16 cellular contexts compared by ENCODE assay signal in genomic region chr1:96073100-96073499, GRCh38.
DNase-seq lines count a peak whose midpoint lies in the region; ATAC-seq lines count a peak whose summit lies in the region.
"Had no signal": no experiment of that assay in that cellular context is flagged by ENCODE, and none has a peak within 500 bp of the region (broad histone marks: within the 10 kb centered on the region; RNA-seq: fewer than 3 reads in every experiment).

No MANE protein-coding gene starts in this region.

- H3K4me1 Mint-ChIP-seq in stimulated activated naive B cell treated with anti-CD40 and anti-IgM and Interleukin-4, amounts not matched to agents 10 μg/mL and 1 μg/mL and 100 μg/mL, for 72 hours: no peaks in the 10 kb centered on the region

- peak; percentile 83 for ATAC-seq in GM18858 (IDR thresholded peaks at IDR 0.05; ENCODE audit: unreplicated experiment)
- peak; percentile 79 for ATAC-seq in GM19467 (IDR thresholded peaks at IDR 0.05; ENCODE audit: unreplicated experiment)
- ATAC-seq in HG03060 (IDR thresholded peaks at IDR 0.05; ENCODE audit: low read depth, unreplicated experiment): peak; percentile 85
- ATAC-seq in stimulated activated naive B cell treated with anti-CD40 and anti-IgM and Interleukin-4, amounts not matched to agents 10 μg/mL and 1 μg/mL and 100 μg/mL, for 72 hours (replicated peaks): no peak
- no peak for ATAC-seq in GM18502 (IDR thresholded peaks at IDR 0.05; ENCODE audit: poor library complexity, unreplicated experiment)
- ATAC-seq: A549, K562 had no signal

- peaks cover 0 to 3% of the 10 kb centered on the region in 2 donors for H3K9me3 Mint-ChIP-seq in stimulated activated naive B cell treated with anti-CD40 and anti-IgM and Interleukin-4, amounts not matched to agents 10 μg/mL and 1 μg/mL and 100 μg/mL, for 72 hours

- H3K27me3 Mint-ChIP-seq in stimulated activated naive B cell treated with anti-CD40 and anti-IgM and Interleukin-4, amounts not matched to agents 10 μg/mL and 1 μg/mL and 100 μg/mL, for 72 hours: no peaks in the 10 kb centered on the region

- no peak overlapping the region for H3K27ac Mint-ChIP-seq in stimulated activated naive B cell treated with anti-CD40 and anti-IgM and Interleukin-4, amounts not matched to agents 10 μg/mL and 1 μg/mL and 100 μg/mL, for 72 hours

- H3K36me3 Mint-ChIP-seq in stimulated activated naive B cell treated with anti-CD40 and anti-IgM and Interleukin-4, amounts not matched to agents 10 μg/mL and 1 μg/mL and 100 μg/mL, for 72 hours: no peaks in the 10 kb centered on the region

- DNase-seq in NCI-H2227 treated with DMSO at 0.1 percent for 48 hours (lab: John Stamatoyannopoulos, UW) (peak; percentile 50), midbrain (lab: John Stamatoyannopoulos, UW) (no peak)
- DNase-seq in stimulated activated naive B cell treated with anti-CD40 and anti-IgM and Interleukin-4, amounts not matched to agents 10 μg/mL and 1 μg/mL and 100 μg/mL, for 72 hours: no peak
- DNase-seq: Calu3; NCI-H1436 treated with DMSO at 0.1 percent for 48 hours; NCI-H2081; NCI-H69; NK-92 treated with Interleukin-12 subunit alpha and Interleukin-12 subunit beta, amount 100 ng/mL, for 24 hours; OCI-M1; RPMI8226 had no signal

- H3K4me3 Mint-ChIP-seq in stimulated activated naive B cell treated with anti-CD40 and anti-IgM and Interleukin-4, amounts not matched to agents 10 μg/mL and 1 μg/mL and 100 μg/mL, for 72 hours: no peak overlapping the region

Comparison
In these comparisons a context has a peak if more than half of its experiments do, and no peak if none do; other contexts are left out.
1. ATAC-seq: peak in GM18858 (single experiment), GM19467 (single experiment) and HG03060 (single experiment); none in stimulated activated naive B cell treated with anti-CD40 and anti-IgM and Interleukin-4, amounts not matched to agents 10 μg/mL and 1 μg/mL and 100 μg/mL, for 72 hours (0 of 2) and GM18502 (single experiment).